ENCODE assay signal across 1 cellular context in genomic region chr3:184377374-184377773, GRCh38.
A peak's percentile ranks its signal among the peaks of the same experiment; 100 is the strongest.
TF ChIP-seq lines count a peak whose summit lies in the region.

No MANE protein-coding gene starts in this region.

TF ChIP-seq in HepG2, 621 proteins besides CTCF, POLR2A, EP300 and RAD21:
- TF ChIP-seq, protein P1, sequence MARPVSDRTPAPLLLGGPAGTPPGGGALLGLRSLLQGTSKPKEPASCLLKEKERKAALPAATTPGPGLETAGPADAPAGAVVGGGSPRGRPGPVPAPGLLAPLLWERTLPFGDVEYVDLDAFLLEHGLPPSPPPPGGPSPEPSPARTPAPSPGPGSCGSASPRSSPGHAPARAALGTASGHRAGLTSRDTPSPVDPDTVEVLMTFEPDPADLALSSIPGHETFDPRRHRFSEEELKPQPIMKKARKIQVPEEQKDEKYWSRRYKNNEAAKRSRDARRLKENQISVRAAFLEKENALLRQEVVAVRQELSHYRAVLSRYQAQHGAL (CRISPR knock-in tag; IDR thresholded peaks at IDR 0.05; ENCODE audit: not compliant biosample characterization), result no peak
- no peak for TF ChIP-seq ATF1 (CRISPR knock-in tag; IDR thresholded peaks at IDR 0.05)
- TF ChIP-seq FOSL1 (CRISPR knock-in tag; IDR thresholded peaks at IDR 0.05; ENCODE audit: borderline replicate concordance), result no peak
- no peak for TF ChIP-seq HOXA7 (CRISPR knock-in tag; IDR thresholded peaks at IDR 0.05)
- TF ChIP-seq PATZ1 (CRISPR knock-in tag; IDR thresholded peaks at IDR 0.05), result peak; percentile 16; the same call in 1 of the 2 replicates
- 0 out of 2 replicates have a peak, but pooled peaks have one; percentile 15 for TF ChIP-seq GABPA (IDR thresholded peaks at IDR 0.05; ENCODE audit: low read depth, low read length)
- TF ChIP-seq GABPA (CRISPR knock-in tag; IDR thresholded peaks at IDR 0.05; ENCODE audit: low read depth), result no peak
- TF ChIP-seq MTERF4 (CRISPR knock-in tag; IDR thresholded peaks at IDR 0.05), result 0 out of 2 replicates have a peak, but pooled peaks have one; percentile 4
- TF ChIP-seq ZNF557 (CRISPR knock-in tag; IDR thresholded peaks at IDR 0.05), result no peak
- TF ChIP-seq TFDP2 (CRISPR knock-in tag; IDR thresholded peaks at IDR 0.05), result peak; percentile 7; the same call in 1 of the 2 replicates
- no peak for TF ChIP-seq ZNF83 (CRISPR knock-in tag; IDR thresholded peaks at IDR 0.05; ENCODE audit: borderline replicate concordance)
- no peak for TF ChIP-seq ONECUT2 (CRISPR knock-in tag; IDR thresholded peaks at IDR 0.05)
- no peak for TF ChIP-seq FOXA1 (IDR thresholded peaks at IDR 0.05)
- TF ChIP-seq FOXA1 (CRISPR knock-in tag; IDR thresholded peaks at IDR 0.05), result peak; percentile 80
- TF ChIP-seq ZNF816 (CRISPR knock-in tag; IDR thresholded peaks at IDR 0.05; ENCODE audit: borderline replicate concordance), result no peak
- TF ChIP-seq MIER3 (CRISPR knock-in tag; IDR thresholded peaks at IDR 0.05; ENCODE audit: borderline replicate concordance), result no peak
- no peak for TF ChIP-seq JDP2 (CRISPR knock-in tag; IDR thresholded peaks at IDR 0.05; ENCODE audit: borderline replicate concordance)
- TF ChIP-seq SNRNP70 (IDR thresholded peaks at IDR 0.05; ENCODE audit: low read depth, low read length), result no peak
- TF ChIP-seq ZNF33B (CRISPR knock-in tag; IDR thresholded peaks at IDR 0.05), result no peak
- TF ChIP-seq ZNF547 (CRISPR knock-in tag; IDR thresholded peaks at IDR 0.05), result no peak
- TF ChIP-seq ZNF749 (CRISPR knock-in tag; IDR thresholded peaks at IDR 0.05; ENCODE audit: borderline replicate concordance), result no peak
- 0 out of 2 replicates have a peak, but pooled peaks have one; percentile 22 for TF ChIP-seq FOXK1 (CRISPR knock-in tag; IDR thresholded peaks at IDR 0.05; ENCODE audit: borderline replicate concordance, low read depth)
- TF ChIP-seq ZNF773 (CRISPR knock-in tag; IDR thresholded peaks at IDR 0.05; ENCODE audit: borderline replicate concordance), result no peak
- no peak for TF ChIP-seq KDM3A (CRISPR knock-in tag; IDR thresholded peaks at IDR 0.05; ENCODE audit: low read depth)
- TF ChIP-seq ARNTL (CRISPR knock-in tag; IDR thresholded peaks at IDR 0.05), result no peak
- TF ChIP-seq ZNF468 (CRISPR knock-in tag; IDR thresholded peaks at IDR 0.05), result no peak
- TF ChIP-seq ZKSCAN8 (CRISPR knock-in tag; IDR thresholded peaks at IDR 0.05; ENCODE audit: borderline replicate concordance), result no peak
- TF ChIP-seq, protein P2, sequence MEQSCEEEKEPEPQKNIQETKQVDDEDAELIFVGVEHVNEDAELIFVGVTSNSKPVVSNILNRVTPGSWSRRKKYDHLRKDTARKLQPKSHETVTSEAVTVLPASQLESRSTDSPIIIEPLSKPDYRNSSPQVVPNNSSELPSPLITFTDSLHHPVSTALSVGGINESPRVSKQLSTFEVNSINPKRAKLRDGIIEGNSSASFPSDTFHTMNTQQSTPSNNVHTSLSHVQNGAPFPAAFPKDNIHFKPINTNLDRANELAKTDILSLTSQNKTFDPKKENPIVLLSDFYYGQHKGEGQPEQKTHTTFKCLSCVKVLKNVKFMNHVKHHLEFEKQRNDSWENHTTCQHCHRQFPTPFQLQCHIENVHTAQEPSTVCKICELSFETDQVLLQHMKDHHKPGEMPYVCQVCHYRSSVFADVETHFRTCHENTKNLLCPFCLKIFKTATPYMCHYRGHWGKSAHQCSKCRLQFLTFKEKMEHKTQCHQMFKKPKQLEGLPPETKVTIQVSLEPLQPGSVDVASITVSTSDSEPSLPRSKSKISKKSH (CRISPR knock-in tag; IDR thresholded peaks at IDR 0.05; ENCODE audit: borderline replicate concordance), result no peak
- no peak for TF ChIP-seq IKZF5 (CRISPR knock-in tag; IDR thresholded peaks at IDR 0.05)
- TF ChIP-seq HNRNPL (IDR thresholded peaks at IDR 0.05; ENCODE audit: low read depth, low read length), result 0 out of 2 replicates have a peak, but pooled peaks have one; percentile 14
- TF ChIP-seq SNAPC5 (CRISPR knock-in tag; IDR thresholded peaks at IDR 0.05; ENCODE audit: borderline replicate concordance), result no peak
- no peak for TF ChIP-seq PHF21A (CRISPR knock-in tag; IDR thresholded peaks at IDR 0.05)
- TF ChIP-seq ZBED4 (CRISPR knock-in tag; IDR thresholded peaks at IDR 0.05; ENCODE audit: borderline replicate concordance), result no peak
- no peak for TF ChIP-seq NFYB (CRISPR knock-in tag; IDR thresholded peaks at IDR 0.05)
- no peak for TF ChIP-seq NBN (conservative IDR thresholded peaks at IDR 0.05)
- no peak for TF ChIP-seq RBAK (CRISPR knock-in tag; IDR thresholded peaks at IDR 0.05)
- no peak for TF ChIP-seq ESRRA (CRISPR knock-in tag; IDR thresholded peaks at IDR 0.05; ENCODE audit: low read depth)
- no peak for TF ChIP-seq FOXA3 (CRISPR knock-in tag; IDR thresholded peaks at IDR 0.05)
- no peak for TF ChIP-seq NONO (IDR thresholded peaks at IDR 0.05)
- TF ChIP-seq NONO (CRISPR knock-in tag; conservative IDR thresholded peaks at IDR 0.05), result 0 out of 2 replicates have a peak, but pooled peaks have one; percentile 4
- no peak for TF ChIP-seq ZNF7 (CRISPR knock-in tag; IDR thresholded peaks at IDR 0.05)
- TF ChIP-seq HIC2 (CRISPR knock-in tag; IDR thresholded peaks at IDR 0.05; ENCODE audit: low read depth), result no peak
- no peak for TF ChIP-seq CBFB (CRISPR knock-in tag; IDR thresholded peaks at IDR 0.05)
- TF ChIP-seq ZFP91 (CRISPR knock-in tag; IDR thresholded peaks at IDR 0.05; ENCODE audit: borderline replicate concordance), result no peak
- no peak for TF ChIP-seq NR1H2 (CRISPR knock-in tag; IDR thresholded peaks at IDR 0.05; ENCODE audit: borderline replicate concordance, low read depth)
- TF ChIP-seq DNMT3B (CRISPR knock-in tag; conservative IDR thresholded peaks at IDR 0.05), result 0 out of 2 replicates have a peak, but pooled peaks have one; percentile 13
- no peak for TF ChIP-seq FOXK2 (IDR thresholded peaks at IDR 0.05)
- TF ChIP-seq FOXP4 (CRISPR knock-in tag; IDR thresholded peaks at IDR 0.05), result no peak
- TF ChIP-seq ETV5 (CRISPR knock-in tag; IDR thresholded peaks at IDR 0.05; ENCODE audit: borderline replicate concordance), result peak; percentile 48
